Comparison of ENCODE assay signal across 8 cellular contexts in the genomic region with DNA sequence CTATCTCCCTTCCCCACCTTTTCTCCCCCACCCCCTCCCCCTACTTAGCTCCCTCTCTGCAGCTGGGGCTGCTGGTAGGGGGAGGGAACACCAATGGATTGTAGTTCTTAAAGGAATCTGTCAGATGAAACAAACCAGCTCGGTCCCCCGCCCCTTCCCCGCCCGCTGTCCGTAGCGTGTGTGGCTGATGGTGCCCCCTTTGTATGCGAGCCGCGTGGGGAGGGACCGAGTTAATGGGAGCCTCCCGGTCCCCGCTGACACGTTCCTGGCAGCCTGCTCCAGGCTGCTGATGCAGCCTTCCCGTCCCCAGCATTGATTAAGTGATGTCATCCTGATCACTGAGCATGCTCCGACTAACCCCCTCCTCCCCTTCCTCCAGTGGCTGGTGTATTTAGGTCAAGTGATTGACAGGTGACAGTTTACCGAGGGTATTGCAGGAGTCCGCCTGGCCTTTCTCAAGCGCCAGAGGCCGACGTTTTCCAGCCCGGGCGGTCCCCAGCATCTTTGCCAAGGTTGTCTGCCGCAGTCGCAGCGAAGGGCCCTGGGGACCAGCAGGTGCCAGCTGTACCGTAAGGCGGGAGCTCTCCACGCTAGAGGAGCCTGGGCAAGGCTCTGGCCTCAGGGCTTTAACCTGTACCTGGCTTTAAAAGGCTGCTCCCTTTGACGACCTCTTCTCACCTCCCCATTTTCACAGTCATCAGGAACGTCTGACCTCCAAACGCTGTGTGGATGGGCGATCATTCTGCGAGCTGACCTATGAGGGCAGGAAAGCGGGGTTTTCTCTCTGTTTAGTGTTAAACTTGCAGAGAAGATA. TPM values are rescaled to one million over a fixed set of nuclear protein-coding genes. Genes with fewer than 3 reads are reported as not detected.
A peak's percentile ranks its signal among the peaks of the same experiment; 100 is the strongest.
DNase-seq lines count a peak whose midpoint lies in the region; ATAC-seq and TF ChIP-seq lines count a peak whose summit lies in the region.

No MANE protein-coding gene starts in this region.

- H3K9me3 Mint-ChIP-seq in brain (peaks cover 5 to 19% (median 10%) of the 10 kb centered on the region in 5 experiments), mesothelial cell of epicardium (no peaks in the 10 kb centered on the region)
- peaks cover 0 to 2% of the 10 kb centered on the region in 2 donors for H3K9me3 Mint-ChIP-seq in stimulated activated naive B cell treated with anti-CD40 and anti-IgM and Interleukin-4, amounts not matched to agents 10 μg/mL and 1 μg/mL and 100 μg/mL, for 72 hours

- TF ChIP-seq CTCF in brain (conservative IDR thresholded peaks at IDR 0.05) = no peak
- no peak for TF ChIP-seq CTCF in mesothelial cell of epicardium (IDR thresholded peaks at IDR 0.05; ENCODE audit: unreplicated experiment)

- no peaks in the 10 kb centered on the region for H3K36me3 ChIP-seq in HUES48 (ENCODE audit: control insufficient read depth, insufficient read depth, low read length)

- H3K27ac ChIP-seq in HUES48 (ENCODE audit: low read depth, low read length) = peak overlapping the region; percentile 82

- 0 out of 2 replicates have a peak, but pooled peaks cover 5% of the 10 kb centered on the region for H3K4me1 ChIP-seq in HUES48 (ENCODE audit: control insufficient read depth, insufficient read depth, low read length)

- no peak overlapping the region for H3K9ac ChIP-seq in HUES48 (ENCODE audit: low read depth, low read length)

- H3K27me3 ChIP-seq in HUES48 (ENCODE audit: control insufficient read depth, insufficient read depth, low read length) = peaks cover 16% of the 10 kb centered on the region

- peak overlapping the region; percentile 77 for H3K4me3 ChIP-seq in HUES48 (ENCODE audit: low read depth, low read length)

- peak; percentile 90 for DNase-seq in COR-L47 (lab: John Stamatoyannopoulos, UW)
- peak; percentile 15 to 63 (median 46) for DNase-seq in T-helper 1 cell
- no peak for DNase-seq in mesothelial cell of epicardium (ENCODE audit: low spot score in 2 of 2, unreplicated experiment in 2 of 2)
- peak; percentile 37 for DNase-seq in stimulated activated naive B cell treated with anti-CD40 and anti-IgM and Interleukin-4, amounts not matched to agents 10 μg/mL and 1 μg/mL and 100 μg/mL, for 72 hours
- no peak for DNase-seq in DMS114 treated with DMSO at 0.1 percent for 48 hours (lab: John Stamatoyannopoulos, UW; ENCODE audit: unreplicated experiment)
- no peak for DNase-seq in mesenteric fat pad (ENCODE audit: low spot score)

- H3K4me3 Mint-ChIP-seq in brain (peak overlapping the region; percentile 91 to 96 (median 96)), mesothelial cell of epicardium (peak overlapping the region; percentile 61)
- peak overlapping the region; percentile 84 for H3K4me3 Mint-ChIP-seq in stimulated activated naive B cell treated with anti-CD40 and anti-IgM and Interleukin-4, amounts not matched to agents 10 μg/mL and 1 μg/mL and 100 μg/mL, for 72 hours

- peak; percentile 33 to 49 for ATAC-seq in stimulated activated naive B cell treated with anti-CD40 and anti-IgM and Interleukin-4, amounts not matched to agents 10 μg/mL and 1 μg/mL and 100 μg/mL, for 72 hours (replicated peaks)

- H3K27me3 Mint-ChIP-seq in brain (peaks cover 11% of the 10 kb centered on the region), mesothelial cell of epicardium (ENCODE audit: low read depth) (peaks cover 71% of the 10 kb centered on the region)
- peaks cover 37% of the 10 kb centered on the region in 2 donors for H3K27me3 Mint-ChIP-seq in stimulated activated naive B cell treated with anti-CD40 and anti-IgM and Interleukin-4, amounts not matched to agents 10 μg/mL and 1 μg/mL and 100 μg/mL, for 72 hours

- H3K4me1 Mint-ChIP-seq in brain (peaks cover 30% of the 10 kb centered on the region), mesothelial cell of epicardium (peaks cover 13% of the 10 kb centered on the region)
- H3K4me1 Mint-ChIP-seq in stimulated activated naive B cell treated with anti-CD40 and anti-IgM and Interleukin-4, amounts not matched to agents 10 μg/mL and 1 μg/mL and 100 μg/mL, for 72 hours = peaks cover 10 to 13% of the 10 kb centered on the region in 2 donors

- peaks cover 4% of the 10 kb centered on the region for H3K9me3 ChIP-seq in HUES48 (ENCODE audit: control insufficient read depth, insufficient read depth, low read length)

- H3K36me3 Mint-ChIP-seq in brain (no peaks in the 10 kb centered on the region), mesothelial cell of epicardium (peaks cover 4% of the 10 kb centered on the region)
- H3K36me3 Mint-ChIP-seq in stimulated activated naive B cell treated with anti-CD40 and anti-IgM and Interleukin-4, amounts not matched to agents 10 μg/mL and 1 μg/mL and 100 μg/mL, for 72 hours = peaks cover 0 to 2% of the 10 kb centered on the region in 2 donors

- H3K27ac Mint-ChIP-seq in brain (peak overlapping the region; percentile 76 to 99 (median 96)), mesothelial cell of epicardium (no peak overlapping the region)
- peak overlapping the region; percentile 37 for H3K27ac Mint-ChIP-seq in stimulated activated naive B cell treated with anti-CD40 and anti-IgM and Interleukin-4, amounts not matched to agents 10 μg/mL and 1 μg/mL and 100 μg/mL, for 72 hours

RNA-seq across cellular contexts. Expression of a gene that starts 1.8 kb away (rescaled TPM):
- polyA plus RNA-seq in brain (ENCODE audit: insufficient read depth, low read depth, low replicate concordance) = 93.6 TPM
- total RNA-seq in mesothelial cell of epicardium (1.3 to 2.3 TPM (median 1.3 TPM) in 3 replicates), mesenteric fat pad (0.84 TPM)

Comparison
In these comparisons a context has a peak if more than half of its experiments do, and no peak if none do; other contexts are left out.
1. DNase-seq: peak in COR-L47 (single experiment), T-helper 1 cell (5 of 5) and stimulated activated naive B cell treated with anti-CD40 and anti-IgM and Interleukin-4, amounts not matched to agents 10 μg/mL and 1 μg/mL and 100 μg/mL, for 72 hours (single experiment); none in mesothelial cell of epicardium (0 of 2), DMS114 treated with DMSO at 0.1 percent for 48 hours (single experiment) and mesenteric fat pad (single experiment).
2. Peak in every context shown above with its lines, with median percentiles within 50 percentile points of each other: H3K4me3 Mint-ChIP-seq.